Comparison of ENCODE assay signal across 28 cellular contexts in genomic region chr4:151321586-151321985, GRCh38. TPM values are rescaled to one million over a fixed set of nuclear protein-coding genes. Genes with fewer than 3 reads are reported as not detected.
A peak's percentile ranks its signal among the peaks of the same experiment; 100 is the strongest.
DNase-seq lines count a peak whose midpoint lies in the region; ATAC-seq and TF ChIP-seq lines count a peak whose summit lies in the region.
"Had no signal": no experiment of that assay in that cellular context is flagged by ENCODE, and none has a peak within 500 bp of the region (broad histone marks: within the 10 kb centered on the region; RNA-seq: fewer than 3 reads in every experiment).

No MANE protein-coding gene starts in this region.

- H3K9me3 ChIP-seq in PC-3 (ENCODE audit: low read length) (no peaks in the 10 kb centered on the region), tibial artery (no peaks in the 10 kb centered on the region)
- H3K9me3 ChIP-seq: mucosa of descending colon, suprapubic skin had no signal

- no CpG with 5 or more reads among the region's 1 CpG for whole genome bisulfite sequencing in mesendoderm (ENCODE audit: extremely low coverage, insufficient coverage, low lambda C conversion rate)

- H2AFZ ChIP-seq in PC-3 (ENCODE audit: low read length): no peak overlapping the region

- no peak overlapping the region for H3K56ac ChIP-seq in mesendoderm (ENCODE audit: low read length)

- H3K79me1 ChIP-seq in mesendoderm (ENCODE audit: low read length): peaks cover 6% of the 10 kb centered on the region

- no peak overlapping the region for H3K18ac ChIP-seq in mesendoderm (ENCODE audit: low read length)

- H4K8ac ChIP-seq in mesendoderm (ENCODE audit: low read depth, low read length): no peak overlapping the region

- peaks cover 3% of the 10 kb centered on the region for H3K36me3 Mint-ChIP-seq in WTC11

- H3K9me2 ChIP-seq in PC-3 (replicated peaks; ENCODE audit: low read length): no peaks in the 10 kb centered on the region

- H3K36me3 ChIP-seq in PC-3 (ENCODE audit: low read depth, low read length) (no peaks in the 10 kb centered on the region), mesendoderm (ENCODE audit: control insufficient read depth, insufficient read depth, low read length) (no peaks in the 10 kb centered on the region), tibial artery (no peaks in the 10 kb centered on the region)
- H3K36me3 ChIP-seq: suprapubic skin had no signal

- no peak overlapping the region for H2BK5ac ChIP-seq in mesendoderm (ENCODE audit: low read length)

- no peak overlapping the region for H2AK5ac ChIP-seq in mesendoderm (ENCODE audit: low read length)

- no peak overlapping the region for H3K27ac ChIP-seq in PC-3 (ENCODE audit: low read length)
- H3K27ac ChIP-seq in mesendoderm (ENCODE audit: low read depth, low read length): no peak overlapping the region
- peak overlapping the region; percentile 41 to 92 for H3K27ac ChIP-seq in tibial artery
- H3K27ac ChIP-seq: suprapubic skin had no signal

- H4K5ac ChIP-seq in mesendoderm (ENCODE audit: low read length): no peak overlapping the region

- no TSS peak for BruUV-seq in PC-3 (replicated peaks; lab: Mats Ljungman, UMichigan)

- POLR2A ChIA-PET in PC-3 (lab: Charles Lee; ENCODE audit: unreplicated experiment) (interaction anchor here (0.5 kb wide), 2 partner anchors 48 to 306 kb away, joined by 3 to 6 read pairs; no protein-coding TSS in a partner anchor), WTC11 (lab: Charles Lee) (no interaction called here)

- no peak overlapping the region for H3K4me3 Mint-ChIP-seq in WTC11
- H3K4me3 Mint-ChIP-seq: activated T-helper 17 cell treated with anti-CD3 and anti-CD28 coated beads, Interleukin-2, amount 50 U/mL, for 72 hours; CD4-positive, CD25-positive, alpha-beta regulatory T cell; HFFc6 had no signal

- no peak overlapping the region for H3K4me3 ChIP-seq in PC-3 (ENCODE audit: low read length)
- no peak overlapping the region for H3K4me3 ChIP-seq in mesendoderm (ENCODE audit: low read length)
- H3K4me3 ChIP-seq in tibial artery: no peak overlapping the region
- H3K4me3 ChIP-seq: mucosa of descending colon, suprapubic skin had no signal

- no peak overlapping the region for H3K23ac ChIP-seq in mesendoderm (ENCODE audit: low read length)

- H3K9ac ChIP-seq in PC-3 (ENCODE audit: low read length) (no peak overlapping the region), mesendoderm (ENCODE audit: low read length) (no peak overlapping the region)

- CTCF ChIA-PET in PC-3 (lab: Charles Lee) (no interaction called here), WTC11 (lab: Charles Lee) (interaction anchor here (1.3 kb wide), 1 partner anchor 45 kb away, joined by 3 read pairs; the partner anchor contains the start of gene PRSS48)

- no peak for DNase-seq in PC-3
- no peak for DNase-seq in WTC11 (ENCODE audit: low spot score)
- DNase-seq in mesendoderm: no peak
- no peak for DNase-seq in tibial artery
- DNase-seq in activated T-cell treated with anti-CD3 and anti-CD28 coated beads, Interleukin-2, amount 50 U/mL, for 1 hour: no peak
- DNase-seq in activated effector memory CD4-positive, alpha-beta T cell treated with anti-CD3 and anti-CD28 coated beads, Interleukin-2, amount 50 U/mL, for 16 hours: no peak
- no peak for DNase-seq in GDM1 (lab: John Stamatoyannopoulos, UW)
- DNase-seq: activated CD4-positive, alpha-beta T cell treated with anti-CD3 and anti-CD28 coated beads, Interleukin-2, amount 50 U/mL, for 4 hours; activated CD8-positive, alpha-beta memory T cell treated with anti-CD3 and anti-CD28 coated beads, Interleukin-2, amount 50 U/mL, for 4 hours; anterior cingulate cortex; CD4-positive, CD25-positive, alpha-beta regulatory T cell; HFFc6; hippocampal formation; IMR-90; mucosa of descending colon; NCI-H2029 treated with DMSO at 0.1 percent for 48 hours; NCI-H2227 treated with DMSO at 0.1 percent for 48 hours; RPMI8226; small intestine; stimulated activated CD4-positive, alpha-beta T cell treated with anti-CD3 and anti-CD28 coated beads, Interleukin-2, amount 100 ng/mL, for 24 hours had no signal

- TF ChIP-seq CTCF in PC-3 (conservative IDR thresholded peaks at IDR 0.05; ENCODE audit: low read depth, low read length): no peak
- no peak for TF ChIP-seq CTCF in WTC11 (IDR thresholded peaks at IDR 0.05)
- no peak for TF ChIP-seq CTCF in tibial artery (IDR thresholded peaks at IDR 0.05)

- H3K4me2 ChIP-seq in PC-3 (ENCODE audit: low read length) (peak overlapping the region; percentile 92; the same call in 1 of the 2 replicates), mesendoderm (ENCODE audit: low read length) (no peak overlapping the region)

- peak overlapping the region; percentile 72 for H3K27ac Mint-ChIP-seq in WTC11
- H3K27ac Mint-ChIP-seq: activated naive CD4-positive, alpha-beta T cell treated with anti-CD3 and anti-CD28 coated beads, Interleukin-2, amount 50 U/mL, for 72 hours; activated T-helper 17 cell treated with anti-CD3 and anti-CD28 coated beads, Interleukin-2, amount 50 U/mL, for 72 hours; CD4-positive, CD25-positive, alpha-beta regulatory T cell; HFFc6 had no signal

- H3K4me1 ChIP-seq in PC-3 (ENCODE audit: insufficient read depth, low read length): peaks cover 30% of the 10 kb centered on the region
- peaks cover 2% of the 10 kb centered on the region for H3K4me1 ChIP-seq in mesendoderm (ENCODE audit: control insufficient read depth, low read depth, low read length)
- H3K4me1 ChIP-seq in tibial artery: peaks cover 0 to 79% (median 29%) of the 10 kb centered on the region in 4 donors

- intact Hi-C loops in PC-3 (cut with micrococcal nuclease) (no loop called here), tibial artery (cut with DNase I; ENCODE audit: low total_unique reads) (loop anchor here (10.0 kb wide), 1 partner anchor 97 kb away; no protein-coding TSS in a partner anchor)

- H3K79me2 ChIP-seq in PC-3 (ENCODE audit: low read length) (peaks cover 85% of the 10 kb centered on the region), mesendoderm (ENCODE audit: control insufficient read depth, insufficient read depth, low read length) (peaks cover 45% of the 10 kb centered on the region)

- no peak overlapping the region for H3K4ac ChIP-seq in mesendoderm (ENCODE audit: low read depth, low read length)

- H4K20me1 ChIP-seq in PC-3 (ENCODE audit: low read length): peaks cover 17% of the 10 kb centered on the region

- H2BK120ac ChIP-seq in mesendoderm (ENCODE audit: low read depth, low read length): no peak overlapping the region

- H3K27me3 ChIP-seq in PC-3 (ENCODE audit: low read length) (no peaks in the 10 kb centered on the region), mesendoderm (ENCODE audit: insufficient read depth, low read length, poor library complexity) (no peaks in the 10 kb centered on the region), tibial artery (no peaks in the 10 kb centered on the region)
- H3K27me3 ChIP-seq: suprapubic skin had no signal

- no peak for ATAC-seq in PC-3
- no peak for ATAC-seq in WTC11
- ATAC-seq: activated naive CD4-positive, alpha-beta T cell treated with anti-CD3 and anti-CD28 coated beads, Interleukin-2, amount 50 U/mL, for 72 hours; activated T-helper 17 cell treated with anti-CD3 and anti-CD28 coated beads, Interleukin-2, amount 50 U/mL, for 72 hours; mucosa of descending colon had no signal

- H3K4me1 Mint-ChIP-seq in WTC11: peaks cover 49% of the 10 kb centered on the region

- no peaks in the 10 kb centered on the region for H3F3A ChIP-seq in PC-3 (ENCODE audit: low read length, unreplicated experiment)

- H2BK15ac ChIP-seq in mesendoderm (replicated peaks; ENCODE audit: low read depth): peak overlapping the region; percentile 3

- H3K9me3 Mint-ChIP-seq in WTC11: no peaks in the 10 kb centered on the region
- H3K9me3 Mint-ChIP-seq: activated naive CD4-positive, alpha-beta T cell treated with anti-CD3 and anti-CD28 coated beads, Interleukin-2, amount 50 U/mL, for 72 hours; activated T-helper 17 cell treated with anti-CD3 and anti-CD28 coated beads, Interleukin-2, amount 50 U/mL, for 72 hours; HFFc6 had no signal

- no peaks in the 10 kb centered on the region for H3K27me3 Mint-ChIP-seq in WTC11 (ENCODE audit: low read depth)
- H3K27me3 Mint-ChIP-seq: progenitor cell of endocrine pancreas had no signal

TF ChIP-seq in WTC11, 78 proteins besides CTCF, POLR2A, EP300 and RAD21:
- TF ChIP-seq USF1 (CRISPR knock-in tag; IDR thresholded peaks at IDR 0.05): no peak
TF ChIP-seq in WTC11: peak in this region for 0.

RNA-seq across cellular contexts. Expression of gene SH3D19, which starts 3.8 kb away (rescaled TPM):
- total RNA-seq in PC-3 (2014; rRNA removed) (30.1 and 31.1 TPM in 2 replicates), WTC11 (2021) (39.2 to 41.6 TPM (median 41.4 TPM) in 3 replicates)
- 31.1 TPM for polyA plus RNA-seq in mesendoderm (2013, experiment 1 of 2)
- 32.5 TPM for polyA plus RNA-seq in mesendoderm (2013, experiment 2 of 2)
- total RNA-seq: CD4-positive, CD25-positive, alpha-beta regulatory T cell had no signal

RNA-seq across cellular contexts. Expression of gene PRSS48, which starts 44.6 kb away (rescaled TPM):
- total RNA-seq in PC-3 (2014; rRNA removed) (not detected in 2 replicates), WTC11 (2021) (not detected in 3 replicates)
- not detected for polyA plus RNA-seq in mesendoderm (2013, experiment 1 of 2)
- polyA plus RNA-seq in mesendoderm (2013, experiment 2 of 2): not detected
- total RNA-seq: activated naive CD4-positive, alpha-beta T cell treated with anti-CD3 and anti-CD28 coated beads, Interleukin-2, amount 50 U/mL, for 72 hours; activated T-helper 17 cell treated with anti-CD3 and anti-CD28 coated beads, Interleukin-2, amount 50 U/mL, for 72 hours; CD4-positive, CD25-positive, alpha-beta regulatory T cell; cerebellum; epithelial cell of proximal tubule; fibroblast of villous mesenchyme; HFFc6; IMR-90; lower leg skin; mucosa of descending colon; progenitor cell of endocrine pancreas; suprapubic skin had no signal
- polyA plus RNA-seq: CD4-positive, CD25-positive, alpha-beta regulatory T cell; IMR-90; small intestine had no signal

Comparison
In these comparisons a context has a peak if more than half of its experiments do, and no peak if none do; other contexts are left out.
1. H3K27ac ChIP-seq: peak in tibial artery (2 of 2); none in PC-3 (single experiment) and mesendoderm (single experiment).